8 cellular contexts compared by ENCODE assay signal in genomic region chr11:3422380-3423137, GRCh38. TPM values are rescaled to one million over a fixed set of nuclear protein-coding genes. Genes with fewer than 3 reads are reported as not detected.
DNase-seq lines count a peak whose midpoint lies in the region; ATAC-seq and TF ChIP-seq lines count a peak whose summit lies in the region.
"Not testable (repeated sequence)": the region's sequence is repeated elsewhere in the genome, so short reads cannot be mapped to it uniquely, and the experiment has no call there.

No MANE protein-coding gene starts in this region.

- peak; percentile 90 for ATAC-seq in GM19025 (IDR thresholded peaks at IDR 0.05; ENCODE audit: low read depth, unreplicated experiment)
- peak; percentile 96 for ATAC-seq in HG03280 (IDR thresholded peaks at IDR 0.05; ENCODE audit: unreplicated experiment)

- not testable (repeated sequence) for H3K9me3 ChIP-seq in spleen

- not testable (repeated sequence) for TF ChIP-seq POLR2A in spleen (IDR thresholded peaks at IDR 0.05)

- H3K27me3 ChIP-seq in spleen (replicated peaks in 1 of 7), result not testable (repeated sequence)

- H3K4me3 ChIP-seq in AG04449 (ENCODE audit: low read depth, low read length) (peak overlapping the region; percentile 63), spleen (peak overlapping the region; percentile 40 to 82 (median 64))

- not testable (repeated sequence) for TF ChIP-seq CTCF in AG04449 (IDR thresholded peaks at IDR 0.05; ENCODE audit: insufficient read depth, low read length, missing control alignments); spleen (IDR thresholded peaks at IDR 0.05 in 8 of 11, conservative IDR thresholded peaks at IDR 0.05 in 3 of 11)

- POLR2A ChIA-PET in AG04449 (lab: Yijun Ruan, JAX), result not testable (repeated sequence)

- DNase-seq in AG04449 (ENCODE audit: low read depth, low spot score) (peak; percentile 66), NCI-H345 (lab: John Stamatoyannopoulos, UW) (peak; percentile 98), inferior parietal cortex (ENCODE audit: extremely low spot score) (peak; percentile 85), spleen (peak; percentile 100)
- peak; percentile 92 to 97 (median 95) for DNase-seq in activated CD4-positive, CD25-positive, alpha-beta regulatory T cell (lab: John Stamatoyannopoulos, UW)
- DNase-seq in central memory CD4-positive, alpha-beta T cell, result peak; percentile 96

- H3K4me1 ChIP-seq in spleen, result peaks cover 0 to 13% (median 8%) of the 10 kb centered on the region in 6 donors

- H3K36me3 ChIP-seq in spleen, result not testable (repeated sequence)

- CTCF ChIA-PET in AG04449 (lab: Yijun Ruan, JAX), result interaction anchor here (1.7 kb wide), 1 partner anchor 14 kb away, joined by 3 read pairs; no protein-coding TSS in a partner anchor

- 1 to 2% (median 1%) methylated on average over 41 to 66 of the region's 66 CpGs for WGBS in spleen, 5 donors

- peak overlapping the region; percentile 36 to 92 (median 80) for H3K27ac ChIP-seq in spleen

- intact Hi-C loops in spleen (cut with DNase I; ENCODE audit: low total_unique reads), result not testable (repeated sequence)

RNA-seq across cellular contexts. Expression of gene ZNF195, which starts 43.6 kb away (rescaled TPM):
- total RNA-seq in spleen, result 10 to 100 TPM; 26.8 to 39.8 (median 31.6) TPM
- polyA plus RNA-seq in spleen, result 10 to 100 TPM; 15.3 to 21.3 (median 16.6) TPM

Comparison
In these comparisons a context has a peak if more than half of its experiments do, and no peak if none do; other contexts are left out.
1. Peak in every context shown above with its lines: DNase-seq, ATAC-seq, H3K4me3 ChIP-seq and H3K27ac ChIP-seq.